ENCODE assay signal across 8 cellular contexts in the genomic region with DNA sequence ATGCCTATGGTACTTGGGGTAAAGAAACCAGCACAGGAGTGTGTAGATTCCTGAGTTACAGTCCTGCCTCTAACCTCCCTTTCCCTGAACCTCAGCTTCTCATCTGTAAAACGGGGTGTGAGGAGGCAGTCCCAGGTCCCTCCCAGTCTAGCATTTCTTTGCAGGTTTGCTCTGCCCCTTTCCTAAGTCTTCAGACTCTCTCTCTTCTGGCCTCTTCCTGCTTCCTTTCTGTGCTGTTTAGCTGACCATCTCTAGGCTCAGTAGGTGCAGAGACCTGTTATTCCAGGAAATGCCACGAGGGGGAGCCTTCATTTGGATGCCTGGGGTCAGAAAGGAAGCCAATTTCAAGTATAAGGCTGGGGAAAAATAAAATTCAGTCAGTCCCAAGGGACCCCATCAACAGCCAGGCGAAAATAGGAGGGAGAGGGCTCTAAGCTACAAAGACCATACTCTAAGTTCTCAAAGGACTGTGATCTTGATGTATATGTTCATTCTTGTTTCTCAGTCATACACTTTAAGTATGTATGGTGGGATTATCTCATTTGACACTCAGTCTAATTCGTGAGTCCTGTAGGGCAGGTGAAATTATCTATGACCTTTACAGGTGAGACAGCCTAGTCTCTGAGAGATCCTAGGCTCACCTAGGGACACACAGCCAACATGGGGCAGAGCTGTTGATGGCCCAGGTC.
A peak's percentile ranks its signal among the peaks of the same experiment; 100 is the strongest.
DNase-seq lines count a peak whose midpoint lies in the region; ATAC-seq, FAIRE-seq and TF ChIP-seq lines count a peak whose summit lies in the region.

No MANE protein-coding gene starts in this region.

- no peak overlapping the region for H3K4me2 ChIP-seq in keratinocyte (ENCODE audit: control insufficient read depth, extremely low read depth, insufficient read depth, low read depth, low read length)

- H3K4me3 ChIP-seq in WERI-Rb-1 (ENCODE audit: low read depth, low read length) (no peak overlapping the region), breast epithelium (no peak overlapping the region), keratinocyte (ENCODE audit: control insufficient read depth in 2 of 3, extremely low read depth in 1 of 3, insufficient read depth in 2 of 3, low read depth in 1 of 3, low read length in 3 of 3) (no peak overlapping the region)

- H4K20me1 ChIP-seq in keratinocyte (ENCODE audit: control insufficient read depth, extremely low read depth, insufficient read depth, low read length): no peaks in the 10 kb centered on the region

- H3K79me2 ChIP-seq in keratinocyte (ENCODE audit: control insufficient read depth, insufficient read depth, low read length): no peaks in the 10 kb centered on the region

- no peak overlapping the region for H2AFZ ChIP-seq in keratinocyte (ENCODE audit: control insufficient read depth, low read length)

- H3K9me1 ChIP-seq in keratinocyte (ENCODE audit: control insufficient read depth, extremely low read depth, insufficient read depth, low read length): no peaks in the 10 kb centered on the region

- H3K4me1 ChIP-seq in breast epithelium (peaks cover 4 to 10% of the 10 kb centered on the region in 2 donors), keratinocyte (ENCODE audit: control insufficient read depth, extremely low read depth, insufficient read depth, low read length) (peaks cover 2% of the 10 kb centered on the region)

- no peaks in the 10 kb centered on the region for H3K36me3 ChIP-seq in WERI-Rb-1
- no peaks in the 10 kb centered on the region for H3K36me3 ChIP-seq in breast epithelium
- H3K36me3 ChIP-seq in keratinocyte (ENCODE audit: control insufficient read depth in 2 of 2, extremely low read depth in 1 of 2, insufficient read depth in 2 of 2, low read length in 2 of 2): no peaks in the 10 kb centered on the region

- FAIRE-seq in keratinocyte (lab: Jason Lieb, UNC): peak; percentile 63

- DNase-seq in AG20443 (ENCODE audit: low spot score) (peak; percentile 85), GM20000 (ENCODE audit: low spot score) (peak; percentile 88), NCI-H2171 (lab: John Stamatoyannopoulos, UW) (peak; percentile 32), WERI-Rb-1 (peak; percentile 93), breast epithelium (ENCODE audit: low spot score in 2 of 2) (peak; percentile 76 to 79), keratinocyte (ENCODE audit: low read depth, low spot score) (peak; percentile 28)
- DNase-seq in stimulated activated CD4-positive, alpha-beta T cell treated with anti-CD3 and anti-CD28 coated beads, Interleukin-1b, Interleukin-23, amount 100 ng/mL, for 4 hours (ENCODE audit: low read depth in 2 of 2): peak; percentile 70 to 83

- H3K27me3 ChIP-seq in WERI-Rb-1 (ENCODE audit: insufficient read depth, low read depth, severe bottlenecking) (no peaks in the 10 kb centered on the region), breast epithelium (no peaks in the 10 kb centered on the region), keratinocyte (ENCODE audit: control insufficient read depth, extremely low read depth, insufficient read depth, low read length) (peaks cover 62% of the 10 kb centered on the region)

- H3K27ac ChIP-seq in WERI-Rb-1 (no peak overlapping the region), breast epithelium (no peak overlapping the region), keratinocyte (ENCODE audit: control insufficient read depth, insufficient read depth, low read length) (no peak overlapping the region)

- TF ChIP-seq CTCF in GM20000 (IDR thresholded peaks at IDR 0.05; ENCODE audit: extremely low read depth, missing control alignments) (peak; percentile 96), WERI-Rb-1 (IDR thresholded peaks at IDR 0.05; ENCODE audit: low read depth, low read length) (peak; percentile 88), breast epithelium (IDR thresholded peaks at IDR 0.05) (peak; percentile 78 to 89 (median 87)), keratinocyte (optimal IDR thresholded peaks at IDR 0.05 in 1 of 3, IDR thresholded peaks at IDR 0.05 in 1 of 3, conservative IDR thresholded peaks at IDR 0.05 in 1 of 3; ENCODE audit: extremely low read depth in 1 of 3, insufficient read depth in 2 of 3, low read length in 3 of 3) (peak; percentile 73 to 87 (median 80))

- TF ChIP-seq POLR2A in breast epithelium (IDR thresholded peaks at IDR 0.05): no peak

- no peak overlapping the region for H3K9ac ChIP-seq in keratinocyte (ENCODE audit: control insufficient read depth, extremely low read depth, insufficient read depth, low read length)

- H3K9me3 ChIP-seq in WERI-Rb-1 (ENCODE audit: severe bottlenecking) (no peaks in the 10 kb centered on the region), breast epithelium (peaks cover 0 to 4% of the 10 kb centered on the region in 2 donors), keratinocyte (ENCODE audit: control insufficient read depth, low read depth, low read length) (no peaks in the 10 kb centered on the region)

- ATAC-seq in HG03378 (IDR thresholded peaks at IDR 0.05; ENCODE audit: unreplicated experiment): no peak

- dilution Hi-C loops in keratinocyte (cut with MboI; ENCODE audit: extremely low pct_ligation_motif_present, low sequenced_read_pairs): no loop called here

- intact Hi-C loops in breast epithelium (cut with DNase I; ENCODE audit: low total_unique reads): no loop called here

Comparison
In these comparisons a context has a peak if more than half of its experiments do, and no peak if none do; other contexts are left out.
1. DNase-seq: peak in every context shown above with its lines; median percentile 93 in WERI-Rb-1; 88 in GM20000; 85 in AG20443; 78 in breast epithelium; 76 in stimulated activated CD4-positive, alpha-beta T cell treated with anti-CD3 and anti-CD28 coated beads, Interleukin-1b, Interleukin-23, amount 100 ng/mL, for 4 hours; 32 in NCI-H2171; 28 in keratinocyte.